1 cellular context compared by ENCODE assay signal in the genomic region with DNA sequence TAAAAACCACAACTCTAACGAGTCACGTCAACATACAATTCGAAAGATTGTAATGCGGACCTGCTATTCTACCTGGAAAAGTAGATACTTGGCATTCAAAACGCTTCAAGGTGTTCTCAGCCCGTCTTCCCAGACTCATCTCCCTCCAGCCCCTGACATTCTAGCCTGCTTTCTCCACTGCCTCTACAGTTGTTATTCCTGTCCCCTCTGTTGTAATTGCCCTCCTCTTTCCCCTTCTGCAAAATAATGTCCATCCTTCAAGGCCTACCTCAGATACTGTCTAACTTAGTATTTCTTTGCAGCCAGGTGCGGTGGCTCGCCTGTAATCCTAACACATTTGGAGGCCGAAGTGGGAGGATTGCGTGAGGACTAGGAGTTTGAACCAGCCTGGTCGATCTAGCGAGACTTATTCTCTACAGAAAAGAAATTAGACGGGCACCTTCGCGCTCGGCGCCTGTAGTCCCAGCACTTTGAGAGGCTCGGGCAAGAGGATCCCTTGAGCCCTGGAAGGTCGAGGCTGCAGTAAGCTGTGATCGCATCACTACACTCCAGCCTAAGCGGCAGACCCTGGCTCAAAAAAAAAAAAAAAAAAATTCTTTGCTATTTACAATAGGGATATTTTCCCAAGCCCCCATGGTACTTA.
A peak's percentile ranks its signal among the peaks of the same experiment; 100 is the strongest.
TF ChIP-seq lines count a peak whose summit lies in the region.

No MANE protein-coding gene starts in this region.

TF ChIP-seq in K562, 482 proteins besides CTCF, POLR2A, EP300 and RAD21:
- TF ChIP-seq CBX5 (IDR thresholded peaks at IDR 0.05; ENCODE audit: borderline replicate concordance, low read depth) (no peak), NR2C2 (CRISPR knock-in tag; IDR thresholded peaks at IDR 0.05) (no peak), NR2C2 (tag; IDR thresholded peaks at IDR 0.05) (0 out of 2 replicates have a peak, but pooled peaks have one; percentile 10), DPF2 (IDR thresholded peaks at IDR 0.05) (no peak), SP2 (IDR thresholded peaks at IDR 0.05; ENCODE audit: extremely low read depth, low read depth, low read length, poor library complexity, severe bottlenecking) (no peak), ZNF263 (CRISPR knock-in tag; IDR thresholded peaks at IDR 0.05; ENCODE audit: borderline replicate concordance) (no peak), NFATC3 (IDR thresholded peaks at IDR 0.05) (no peak), BHLHE40 (IDR thresholded peaks at IDR 0.05; ENCODE audit: low read length) (no peak), PRPF4 (IDR thresholded peaks at IDR 0.05; ENCODE audit: insufficient read depth, low read depth, low read length, poor library complexity, severe bottlenecking) (no peak), CCNT2 (IDR thresholded peaks at IDR 0.05; ENCODE audit: borderline replicate concordance, extremely low read depth, insufficient read length, low read depth, low read length) (no peak), SMARCA5 (IDR thresholded peaks at IDR 0.05) (peak; percentile 26; the same call in 1 of the 2 replicates), MAZ (CRISPR knock-in tag; conservative IDR thresholded peaks at IDR 0.05 in 1 of 2, IDR thresholded peaks at IDR 0.05 in 1 of 2) (no peak), MEF2A (IDR thresholded peaks at IDR 0.05; ENCODE audit: control insufficient read depth, low read depth, low read length) (no peak), KHSRP (IDR thresholded peaks at IDR 0.05) (no peak), TGIF2 (CRISPR knock-in tag; IDR thresholded peaks at IDR 0.05) (no peak), ZEB2 (IDR thresholded peaks at IDR 0.05) (peak; percentile 69)
- TF ChIP-seq, protein P1, sequence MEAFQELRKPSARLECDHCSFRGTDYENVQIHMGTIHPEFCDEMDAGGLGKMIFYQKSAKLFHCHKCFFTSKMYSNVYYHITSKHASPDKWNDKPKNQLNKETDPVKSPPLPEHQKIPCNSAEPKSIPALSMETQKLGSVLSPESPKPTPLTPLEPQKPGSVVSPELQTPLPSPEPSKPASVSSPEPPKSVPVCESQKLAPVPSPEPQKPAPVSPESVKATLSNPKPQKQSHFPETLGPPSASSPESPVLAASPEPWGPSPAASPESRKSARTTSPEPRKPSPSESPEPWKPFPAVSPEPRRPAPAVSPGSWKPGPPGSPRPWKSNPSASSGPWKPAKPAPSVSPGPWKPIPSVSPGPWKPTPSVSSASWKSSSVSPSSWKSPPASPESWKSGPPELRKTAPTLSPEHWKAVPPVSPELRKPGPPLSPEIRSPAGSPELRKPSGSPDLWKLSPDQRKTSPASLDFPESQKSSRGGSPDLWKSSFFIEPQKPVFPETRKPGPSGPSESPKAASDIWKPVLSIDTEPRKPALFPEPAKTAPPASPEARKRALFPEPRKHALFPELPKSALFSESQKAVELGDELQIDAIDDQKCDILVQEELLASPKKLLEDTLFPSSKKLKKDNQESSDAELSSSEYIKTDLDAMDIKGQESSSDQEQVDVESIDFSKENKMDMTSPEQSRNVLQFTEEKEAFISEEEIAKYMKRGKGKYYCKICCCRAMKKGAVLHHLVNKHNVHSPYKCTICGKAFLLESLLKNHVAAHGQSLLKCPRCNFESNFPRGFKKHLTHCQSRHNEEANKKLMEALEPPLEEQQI (IDR thresholded peaks at IDR 0.05) = 0 out of 2 replicates have a peak, but pooled peaks have one; percentile 6
- TF ChIP-seq, protein P2, sequence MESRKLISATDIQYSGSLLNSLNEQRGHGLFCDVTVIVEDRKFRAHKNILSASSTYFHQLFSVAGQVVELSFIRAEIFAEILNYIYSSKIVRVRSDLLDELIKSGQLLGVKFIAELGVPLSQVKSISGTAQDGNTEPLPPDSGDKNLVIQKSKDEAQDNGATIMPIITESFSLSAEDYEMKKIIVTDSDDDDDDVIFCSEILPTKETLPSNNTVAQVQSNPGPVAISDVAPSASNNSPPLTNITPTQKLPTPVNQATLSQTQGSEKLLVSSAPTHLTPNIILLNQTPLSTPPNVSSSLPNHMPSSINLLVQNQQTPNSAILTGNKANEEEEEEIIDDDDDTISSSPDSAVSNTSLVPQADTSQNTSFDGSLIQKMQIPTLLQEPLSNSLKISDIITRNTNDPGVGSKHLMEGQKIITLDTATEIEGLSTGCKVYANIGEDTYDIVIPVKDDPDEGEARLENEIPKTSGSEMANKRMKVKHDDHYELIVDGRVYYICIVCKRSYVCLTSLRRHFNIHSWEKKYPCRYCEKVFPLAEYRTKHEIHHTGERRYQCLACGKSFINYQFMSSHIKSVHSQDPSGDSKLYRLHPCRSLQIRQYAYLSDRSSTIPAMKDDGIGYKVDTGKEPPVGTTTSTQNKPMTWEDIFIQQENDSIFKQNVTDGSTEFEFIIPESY (CRISPR knock-in tag; IDR thresholded peaks at IDR 0.05) = peak; percentile 92
- TF ChIP-seq, protein P3, sequence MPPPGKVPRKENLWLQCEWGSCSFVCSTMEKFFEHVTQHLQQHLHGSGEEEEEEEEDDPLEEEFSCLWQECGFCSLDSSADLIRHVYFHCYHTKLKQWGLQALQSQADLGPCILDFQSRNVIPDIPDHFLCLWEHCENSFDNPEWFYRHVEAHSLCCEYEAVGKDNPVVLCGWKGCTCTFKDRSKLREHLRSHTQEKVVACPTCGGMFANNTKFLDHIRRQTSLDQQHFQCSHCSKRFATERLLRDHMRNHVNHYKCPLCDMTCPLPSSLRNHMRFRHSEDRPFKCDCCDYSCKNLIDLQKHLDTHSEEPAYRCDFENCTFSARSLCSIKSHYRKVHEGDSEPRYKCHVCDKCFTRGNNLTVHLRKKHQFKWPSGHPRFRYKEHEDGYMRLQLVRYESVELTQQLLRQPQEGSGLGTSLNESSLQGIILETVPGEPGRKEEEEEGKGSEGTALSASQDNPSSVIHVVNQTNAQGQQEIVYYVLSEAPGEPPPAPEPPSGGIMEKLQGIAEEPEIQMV (tag; conservative IDR thresholded peaks at IDR 0.05; ENCODE audit: low read depth) = no peak; the same call in 1 of the 2 replicates
- TF ChIP-seq, protein P4, sequence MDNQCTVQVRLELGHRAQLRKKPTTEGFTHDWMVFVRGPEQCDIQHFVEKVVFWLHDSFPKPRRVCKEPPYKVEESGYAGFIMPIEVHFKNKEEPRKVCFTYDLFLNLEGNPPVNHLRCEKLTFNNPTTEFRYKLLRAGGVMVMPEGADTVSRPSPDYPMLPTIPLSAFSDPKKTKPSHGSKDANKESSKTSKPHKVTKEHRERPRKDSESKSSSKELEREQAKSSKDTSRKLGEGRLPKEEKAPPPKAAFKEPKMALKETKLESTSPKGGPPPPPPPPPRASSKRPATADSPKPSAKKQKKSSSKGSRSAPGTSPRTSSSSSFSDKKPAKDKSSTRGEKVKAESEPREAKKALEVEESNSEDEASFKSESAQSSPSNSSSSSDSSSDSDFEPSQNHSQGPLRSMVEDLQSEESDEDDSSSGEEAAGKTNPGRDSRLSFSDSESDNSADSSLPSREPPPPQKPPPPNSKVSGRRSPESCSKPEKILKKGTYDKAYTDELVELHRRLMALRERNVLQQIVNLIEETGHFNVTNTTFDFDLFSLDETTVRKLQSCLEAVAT (IDR thresholded peaks at IDR 0.05) = 0 out of 4 replicates have a peak, but pooled peaks of 1 of the 2 experiments have one; percentile 10
- TF ChIP-seq, protein P5, sequence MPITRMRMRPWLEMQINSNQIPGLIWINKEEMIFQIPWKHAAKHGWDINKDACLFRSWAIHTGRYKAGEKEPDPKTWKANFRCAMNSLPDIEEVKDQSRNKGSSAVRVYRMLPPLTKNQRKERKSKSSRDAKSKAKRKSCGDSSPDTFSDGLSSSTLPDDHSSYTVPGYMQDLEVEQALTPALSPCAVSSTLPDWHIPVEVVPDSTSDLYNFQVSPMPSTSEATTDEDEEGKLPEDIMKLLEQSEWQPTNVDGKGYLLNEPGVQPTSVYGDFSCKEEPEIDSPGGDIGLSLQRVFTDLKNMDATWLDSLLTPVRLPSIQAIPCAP (CRISPR knock-in tag; IDR thresholded peaks at IDR 0.05; ENCODE audit: borderline replicate concordance) = 0 out of 2 replicates have a peak, but pooled peaks have one; percentile 10
- TF ChIP-seq, protein P6, sequence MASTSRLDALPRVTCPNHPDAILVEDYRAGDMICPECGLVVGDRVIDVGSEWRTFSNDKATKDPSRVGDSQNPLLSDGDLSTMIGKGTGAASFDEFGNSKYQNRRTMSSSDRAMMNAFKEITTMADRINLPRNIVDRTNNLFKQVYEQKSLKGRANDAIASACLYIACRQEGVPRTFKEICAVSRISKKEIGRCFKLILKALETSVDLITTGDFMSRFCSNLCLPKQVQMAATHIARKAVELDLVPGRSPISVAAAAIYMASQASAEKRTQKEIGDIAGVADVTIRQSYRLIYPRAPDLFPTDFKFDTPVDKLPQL (IDR thresholded peaks at IDR 0.05; ENCODE audit: extremely low read depth, insufficient read length) = no peak
- TF ChIP-seq, protein P7, sequence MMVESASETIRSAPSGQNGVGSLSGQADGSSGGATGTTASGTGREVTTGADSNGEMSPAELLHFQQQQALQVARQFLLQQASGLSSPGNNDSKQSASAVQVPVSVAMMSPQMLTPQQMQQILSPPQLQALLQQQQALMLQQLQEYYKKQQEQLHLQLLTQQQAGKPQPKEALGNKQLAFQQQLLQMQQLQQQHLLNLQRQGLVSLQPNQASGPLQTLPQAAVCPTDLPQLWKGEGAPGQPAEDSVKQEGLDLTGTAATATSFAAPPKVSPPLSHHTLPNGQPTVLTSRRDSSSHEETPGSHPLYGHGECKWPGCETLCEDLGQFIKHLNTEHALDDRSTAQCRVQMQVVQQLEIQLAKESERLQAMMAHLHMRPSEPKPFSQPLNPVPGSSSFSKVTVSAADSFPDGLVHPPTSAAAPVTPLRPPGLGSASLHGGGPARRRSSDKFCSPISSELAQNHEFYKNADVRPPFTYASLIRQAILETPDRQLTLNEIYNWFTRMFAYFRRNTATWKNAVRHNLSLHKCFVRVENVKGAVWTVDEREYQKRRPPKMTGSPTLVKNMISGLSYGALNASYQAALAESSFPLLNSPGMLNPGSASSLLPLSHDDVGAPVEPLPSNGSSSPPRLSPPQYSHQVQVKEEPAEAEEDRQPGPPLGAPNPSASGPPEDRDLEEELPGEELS (CRISPR knock-in tag; IDR thresholded peaks at IDR 0.05; ENCODE audit: borderline replicate concordance) = no peak
